In the genomic region with DNA sequence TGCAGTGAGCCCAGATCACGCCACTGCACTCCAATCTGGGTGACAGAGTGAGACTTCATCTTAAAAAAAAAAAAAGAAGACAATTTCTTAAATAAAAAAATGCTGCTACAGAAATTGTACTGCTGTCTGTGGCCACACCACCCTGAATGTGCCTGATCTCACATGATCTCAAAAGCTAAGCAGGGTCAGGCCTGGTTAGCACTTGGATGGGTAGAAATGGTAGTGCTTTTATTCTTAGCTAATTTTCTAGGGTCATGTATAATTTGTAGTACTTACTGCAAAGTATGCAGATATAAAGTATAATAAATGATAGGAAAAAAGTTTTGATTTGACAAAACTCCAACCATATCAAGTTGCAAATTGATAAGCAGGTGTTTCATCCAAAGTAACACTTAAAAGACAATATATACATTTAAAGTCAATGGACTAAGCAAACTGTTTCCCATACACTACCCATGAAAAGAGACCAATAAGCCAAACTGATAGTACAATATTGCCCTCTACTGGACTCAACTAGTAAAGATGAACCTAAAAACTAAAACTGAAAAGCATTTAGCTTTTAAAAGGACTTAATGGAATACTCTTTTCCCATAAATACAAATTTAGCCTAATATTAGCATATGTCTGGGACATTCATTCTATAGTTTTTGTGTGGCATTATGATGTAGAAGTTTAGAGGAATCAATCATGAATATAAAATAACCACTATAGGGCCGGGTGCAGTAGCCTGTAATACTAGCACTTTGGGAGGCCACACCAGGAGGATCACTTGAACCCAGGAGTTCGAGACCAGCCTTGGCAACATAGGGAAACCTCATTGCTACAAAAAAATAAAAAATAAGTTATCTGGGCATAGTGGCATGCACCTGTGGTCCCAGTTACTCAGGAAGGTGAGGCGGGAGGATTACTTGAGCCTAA, we compare ENCODE assay signal across 8 cellular contexts. TPM values are rescaled to one million over a fixed set of nuclear protein-coding genes. Genes with fewer than 3 reads are reported as not detected.
DNase-seq lines count a peak whose midpoint lies in the region; ATAC-seq and TF ChIP-seq lines count a peak whose summit lies in the region.

No MANE protein-coding gene starts in this region.

- H3K4me1 Mint-ChIP-seq in T-helper 2 cell treated with Interferon-gamma antibody and Interleukin-4, amounts not matched to agents 5 μg/mL and 100 μg/mL, for 36 hours (ENCODE audit: low read depth): no peaks in the 10 kb centered on the region

- no peak overlapping the region for H3K4me3 Mint-ChIP-seq in T-helper 2 cell treated with Interferon-gamma antibody and Interleukin-4, amounts not matched to agents 5 μg/mL and 100 μg/mL, for 36 hours

- peak; percentile 49 for TF ChIP-seq CTCF in BJ (IDR thresholded peaks at IDR 0.05; ENCODE audit: insufficient read depth, low read depth, low read length)
- peak; percentile 83 for TF ChIP-seq CTCF in foreskin keratinocyte (conservative IDR thresholded peaks at IDR 0.05)

- CTCF ChIA-PET in BJ (lab: Yijun Ruan, JAX): interaction anchor here (0.6 to 5.0 kb wide), 22 partner anchors 9 to 321 kb away, joined by 3 to 92 read pairs (median 4); partner anchors contain the start of genes PAPOLG and REL

- no peaks in the 10 kb centered on the region; the same call in 1 of the 2 replicates for H3K36me3 ChIP-seq in BJ (ENCODE audit: control insufficient read depth, insufficient read depth, low read length)

- H3K27me3 ChIP-seq in BJ (ENCODE audit: control insufficient read depth, insufficient read depth, low read length) (no peaks in the 10 kb centered on the region), foreskin keratinocyte (no peaks in the 10 kb centered on the region)

- H3K27ac Mint-ChIP-seq in T-helper 2 cell treated with Interferon-gamma antibody and Interleukin-4, amounts not matched to agents 5 μg/mL and 100 μg/mL, for 36 hours: no peak overlapping the region

- POLR2A ChIA-PET in BJ (lab: Charles Lee): no interaction called here

- H3K27me3 Mint-ChIP-seq in T-helper 2 cell treated with Interferon-gamma antibody and Interleukin-4, amounts not matched to agents 5 μg/mL and 100 μg/mL, for 36 hours (ENCODE audit: low read depth): no peaks in the 10 kb centered on the region

- ATAC-seq in GM19351 (IDR thresholded peaks at IDR 0.05; ENCODE audit: unreplicated experiment) (peak; percentile 51), foreskin keratinocyte (peak; percentile 48), sciatic nerve (peak; percentile 53)

- DNase-seq in BJ (ENCODE audit: low read depth) (no peak), NCI-H1417 (lab: John Stamatoyannopoulos, UW) (peak; percentile 30 to 82 (median 66)), SW 1271 (lab: John Stamatoyannopoulos, UW) (peak; percentile 10 to 67), foreskin keratinocyte (peak in 1 of 2 donors; percentile 51), sciatic nerve (ENCODE audit: low spot score) (no peak)
- DNase-seq in T-helper 2 cell treated with Interferon-gamma antibody and Interleukin-4, amounts not matched to agents 5 μg/mL and 100 μg/mL, for 36 hours (ENCODE audit: low spot score): no peak
- DNase-seq in activated CD8-positive, alpha-beta memory T cell treated with anti-CD3 and anti-CD28 coated beads, Interleukin-2, amount 50 U/mL, for 48 hours: no peak

- H3K4me3 ChIP-seq in BJ (ENCODE audit: low read depth, low read length): no peak overlapping the region

- H3K9me3 Mint-ChIP-seq in T-helper 2 cell treated with Interferon-gamma antibody and Interleukin-4, amounts not matched to agents 5 μg/mL and 100 μg/mL, for 36 hours: no peaks in the 10 kb centered on the region

- H3K36me3 Mint-ChIP-seq in T-helper 2 cell treated with Interferon-gamma antibody and Interleukin-4, amounts not matched to agents 5 μg/mL and 100 μg/mL, for 36 hours (ENCODE audit: low read depth): peaks cover 2% of the 10 kb centered on the region

- H3K4me1 ChIP-seq in foreskin keratinocyte: no peaks in the 10 kb centered on the region

- H3K27ac ChIP-seq in foreskin keratinocyte: no peak overlapping the region

- intact Hi-C loops in sciatic nerve (cut with DNase I): loop anchor here (5.0 kb wide), 1 partner anchor 292 kb away; no protein-coding TSS in a partner anchor

RNA-seq across cellular contexts. Expression of gene PEX13, which starts 18.6 kb away (rescaled TPM):
- polyA plus RNA-seq in BJ (2011; rRNA removed) (11.7 and 25.1 TPM in 2 replicates), foreskin keratinocyte (7.0 and 8.2 TPM in 2 replicates)
- 20.4 and 21.4 TPM in 2 replicates for polyA minus RNA-seq in BJ (2011; rRNA and poly(A)+ RNA removed)
- total RNA-seq in foreskin keratinocyte (20.7 and 22.3 TPM in 2 replicates), sciatic nerve (22.6 TPM)

RNA-seq across cellular contexts. Expression of gene PUS10, which starts 19.2 kb away (rescaled TPM):
- polyA plus RNA-seq in BJ (2011; rRNA removed) (4.1 and 8.0 TPM in 2 replicates), foreskin keratinocyte (1.1 and 1.3 TPM in 2 replicates)
- 2.7 and 3.4 TPM in 2 replicates for polyA minus RNA-seq in BJ (2011; rRNA and poly(A)+ RNA removed)
- total RNA-seq in foreskin keratinocyte (3.1 and 3.4 TPM in 2 replicates), sciatic nerve (8.2 TPM)

Comparison
In these comparisons a context has a peak if more than half of its experiments do, and no peak if none do; other contexts are left out.
1. DNase-seq: peak in NCI-H1417 (3 of 3) and SW 1271 (2 of 2); none in BJ (single experiment), sciatic nerve (single experiment), T-helper 2 cell treated with Interferon-gamma antibody and Interleukin-4, amounts not matched to agents 5 μg/mL and 100 μg/mL, for 36 hours (single experiment) and activated CD8-positive, alpha-beta memory T cell treated with anti-CD3 and anti-CD28 coated beads, Interleukin-2, amount 50 U/mL, for 48 hours (single experiment).
2. Peak in every context shown above with its lines, with median percentiles within 50 percentile points of each other: ATAC-seq.